Comparison of ENCODE assay signal across 19 cellular contexts in the genomic region with DNA sequence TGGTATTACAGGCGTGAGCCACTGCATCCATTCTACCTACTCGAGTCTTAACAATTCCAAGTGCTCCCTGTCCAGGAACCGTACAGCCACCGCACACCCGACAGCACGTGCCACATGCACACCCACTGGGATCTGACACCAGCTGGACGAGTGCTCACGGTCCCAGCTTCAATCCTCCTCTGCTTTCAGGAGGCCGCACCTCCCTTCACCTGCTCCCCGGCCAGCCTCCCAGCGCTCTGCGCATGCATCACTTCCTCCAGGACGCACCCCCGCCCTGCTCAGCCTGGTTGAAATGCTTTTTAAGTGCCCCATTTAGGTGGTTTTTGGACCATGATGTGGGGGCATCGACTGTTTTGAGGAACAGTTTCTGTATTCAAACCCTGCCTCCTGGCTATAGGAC. TPM values are rescaled to one million over a fixed set of nuclear protein-coding genes. Genes with fewer than 3 reads are reported as not detected.
"Had no signal": no experiment of that assay in that cellular context is flagged by ENCODE, and none has a peak within 500 bp of the region (broad histone marks: within the 10 kb centered on the region; RNA-seq: fewer than 3 reads in every experiment).

No MANE protein-coding gene starts in this region.

- ATAC-seq: left lobe of liver, sciatic nerve had no signal

- H3K27ac ChIP-seq: colonic mucosa, esophagus muscularis mucosa, stomach, testis had no signal

- H3K4me3 ChIP-seq: colonic mucosa, esophagus muscularis mucosa, stomach, testis had no signal

- H3K9me3 ChIP-seq: colonic mucosa, esophagus muscularis mucosa, stomach, testis had no signal

- H3K4me1 Mint-ChIP-seq: activated B cell treated with CpG ODN at 0.5 μM for 24 hours had no signal

- H3K4me1 ChIP-seq: colonic mucosa, esophagus muscularis mucosa had no signal

- H3K36me3 ChIP-seq: colonic mucosa, esophagus muscularis mucosa, stomach had no signal

- H3K27me3 ChIP-seq: colonic mucosa, testis had no signal

- H3K27ac Mint-ChIP-seq: activated B cell treated with CpG ODN at 0.5 μM for 24 hours had no signal

- H3K36me3 Mint-ChIP-seq: activated naive CD4-positive, alpha-beta T cell treated with anti-CD3 and anti-CD28 coated beads, Interleukin-2, amount 50 U/mL, for 24 hours; naive B cell had no signal

- H3K4me3 Mint-ChIP-seq: activated B cell treated with CpG ODN at 0.5 μM for 24 hours; activated naive CD4-positive, alpha-beta T cell treated with anti-CD3 and anti-CD28 coated beads, Interleukin-2, amount 50 U/mL, for 24 hours; naive B cell; T-helper 2 cell treated with Interferon-gamma antibody and Interleukin-4, amounts not matched to agents 5 μg/mL and 100 μg/mL, for 36 hours had no signal

- DNase-seq: activated B cell treated with CpG ODN at 0.5 μM for 24 hours; activated CD4-positive, alpha-beta T cell treated with anti-CD3 and anti-CD28 coated beads, Interleukin-2, amount 50 U/mL, for 1 hour; activated T-cell treated with anti-CD3 and anti-CD28 coated beads, Interleukin-2, amount 50 U/mL, for 1 hour; amniotic stem cell; caudate nucleus; colonic mucosa; islet precursor cell; mammary epithelial cell; naive B cell; stomach; testis had no signal

- H3K27me3 Mint-ChIP-seq: activated naive CD4-positive, alpha-beta T cell treated with anti-CD3 and anti-CD28 coated beads, Interleukin-2, amount 50 U/mL, for 24 hours had no signal

- H3K9me3 Mint-ChIP-seq: activated B cell treated with CpG ODN at 0.5 μM for 24 hours; activated naive CD4-positive, alpha-beta T cell treated with anti-CD3 and anti-CD28 coated beads, Interleukin-2, amount 50 U/mL, for 24 hours; T-helper 2 cell treated with Interferon-gamma antibody and Interleukin-4, amounts not matched to agents 5 μg/mL and 100 μg/mL, for 36 hours had no signal

RNA-seq across cellular contexts. Expression of a gene that starts 47.3 kb away (rescaled TPM):
- total RNA-seq: activated B cell treated with CpG ODN at 0.5 μM for 24 hours, colonic mucosa, esophagus muscularis mucosa, left lobe of liver, mammary epithelial cell, mononuclear cell, omental fat pad, sciatic nerve, stomach, ureter had no signal
- polyA plus RNA-seq: mammary epithelial cell had no signal

RNA-seq across cellular contexts. Expression of a gene that starts 47.5 kb away (rescaled TPM):
- total RNA-seq: activated B cell treated with CpG ODN at 0.5 μM for 24 hours, colonic mucosa, esophagus muscularis mucosa, left lobe of liver, mononuclear cell, omental fat pad, sciatic nerve, stomach had no signal

RNA-seq across cellular contexts. Expression of a gene that starts 49.3 kb away (rescaled TPM):
- total RNA-seq: activated B cell treated with CpG ODN at 0.5 μM for 24 hours, esophagus muscularis mucosa, left lobe of liver, omental fat pad, sciatic nerve had no signal
- polyA plus RNA-seq: mammary epithelial cell had no signal
